Comparison of ENCODE assay signal across 22 cellular contexts in genomic region chr1:151985270-151985669, GRCh38. TPM values are rescaled to one million over a fixed set of nuclear protein-coding genes. Genes with fewer than 3 reads are reported as not detected.
A peak's percentile ranks its signal among the peaks of the same experiment; 100 is the strongest.
DNase-seq lines count a peak whose midpoint lies in the region; ATAC-seq and TF ChIP-seq lines count a peak whose summit lies in the region.
"Had no signal": no experiment of that assay in that cellular context is flagged by ENCODE, and none has a peak within 500 bp of the region (broad histone marks: within the 10 kb centered on the region; RNA-seq: fewer than 3 reads in every experiment).

No MANE protein-coding gene starts in this region.

- H3K4me3 ChIP-seq in Loucy (ENCODE audit: low read length, poor library complexity, severe bottlenecking) (peak overlapping the region; percentile 27), smooth muscle cell (no peak overlapping the region), right atrium auricular region (no peak overlapping the region)
- H3K4me3 ChIP-seq: K562, left ventricle myocardium inferior, neural progenitor cell, sigmoid colon, suprapubic skin, vagina had no signal

- H3K4me1 Mint-ChIP-seq in activated naive CD4-positive, alpha-beta T cell treated with anti-CD3 and anti-CD28 coated beads, Interleukin-2, amount 10 ng/mL, durations not matched to agents 7 days and 5 days, result peaks cover 71% of the 10 kb centered on the region
- peaks cover 54% of the 10 kb centered on the region for H3K4me1 Mint-ChIP-seq in activated T-helper 17 cell treated with anti-CD3 and anti-CD28 coated beads, Interleukin-2, amount 50 U/mL, for 72 hours

- no peak overlapping the region for H2AFZ ChIP-seq in Loucy (ENCODE audit: low read length)
- H2AFZ ChIP-seq in smooth muscle cell (ENCODE audit: low read depth), result no peak overlapping the region
- H2AFZ ChIP-seq: neural progenitor cell had no signal

- CTCF ChIA-PET in activated naive CD4-positive, alpha-beta T cell treated with anti-CD3 and anti-CD28 coated beads, Interleukin-2, amount 10 ng/mL, durations not matched to agents 7 days and 5 days (lab: Charles Lee), result interaction anchor here (0.9 to 6.1 kb wide), 7 partner anchors 8 to 49 kb away, joined by 3 to 46 read pairs (median 4); no protein-coding TSS in a partner anchor

- no peaks in the 10 kb centered on the region for H3K9me2 ChIP-seq in Loucy (replicated peaks; ENCODE audit: low read depth, low read length)

- H3K9me3 ChIP-seq in Loucy (ENCODE audit: insufficient read depth, low read depth, low read length), result no peaks in the 10 kb centered on the region
- H3K9me3 ChIP-seq in smooth muscle cell (replicated peaks; ENCODE audit: low read depth), result no peaks in the 10 kb centered on the region
- H3K9me3 ChIP-seq in right atrium auricular region, result no peaks in the 10 kb centered on the region
- H3K9me3 ChIP-seq: left ventricle myocardium inferior, sigmoid colon, suprapubic skin, vagina had no signal

- ATAC-seq in activated T-helper 17 cell treated with anti-CD3 and anti-CD28 coated beads, Interleukin-2, amount 50 U/mL, for 72 hours (replicated peaks), result no peak
- no peak for ATAC-seq in GM18520 (IDR thresholded peaks at IDR 0.05; ENCODE audit: unreplicated experiment)
- ATAC-seq: foreskin keratinocyte, K562, SK-N-SH treated with all-trans-retinoic acid at 6 μM for 48 hours had no signal

- H3K27ac ChIP-seq in smooth muscle cell (ENCODE audit: low read depth) (peak overlapping the region; percentile 99), right atrium auricular region (no peak overlapping the region)
- H3K27ac ChIP-seq: foreskin keratinocyte, left ventricle myocardium inferior, neural progenitor cell, sigmoid colon, suprapubic skin, vagina had no signal

- H3K4me2 ChIP-seq in Loucy (ENCODE audit: low read depth, low read length, poor library complexity, severe bottlenecking) (peak overlapping the region; percentile 54), smooth muscle cell (no peak overlapping the region)
- H3K4me2 ChIP-seq: neural progenitor cell had no signal

- peaks cover 75% of the 10 kb centered on the region for H3K36me3 Mint-ChIP-seq in activated naive CD4-positive, alpha-beta T cell treated with anti-CD3 and anti-CD28 coated beads, Interleukin-2, amount 10 ng/mL, durations not matched to agents 7 days and 5 days
- H3K36me3 Mint-ChIP-seq in activated T-helper 17 cell treated with anti-CD3 and anti-CD28 coated beads, Interleukin-2, amount 50 U/mL, for 72 hours (ENCODE audit: low read depth), result peaks cover 83% of the 10 kb centered on the region
- H3K36me3 Mint-ChIP-seq: neural progenitor cell had no signal

- no peaks in the 10 kb centered on the region for H3K9me3 Mint-ChIP-seq in activated naive CD4-positive, alpha-beta T cell treated with anti-CD3 and anti-CD28 coated beads, Interleukin-2, amount 10 ng/mL, durations not matched to agents 7 days and 5 days
- H3K9me3 Mint-ChIP-seq in activated T-helper 17 cell treated with anti-CD3 and anti-CD28 coated beads, Interleukin-2, amount 50 U/mL, for 72 hours, result no peaks in the 10 kb centered on the region
- H3K9me3 Mint-ChIP-seq: neural progenitor cell had no signal

- peak overlapping the region; percentile 82 for H3K27ac Mint-ChIP-seq in activated naive CD4-positive, alpha-beta T cell treated with anti-CD3 and anti-CD28 coated beads, Interleukin-2, amount 10 ng/mL, durations not matched to agents 7 days and 5 days
- H3K27ac Mint-ChIP-seq in activated T-helper 17 cell treated with anti-CD3 and anti-CD28 coated beads, Interleukin-2, amount 50 U/mL, for 72 hours, result no peak overlapping the region
- H3K27ac Mint-ChIP-seq: neural progenitor cell had no signal

- 100% methylated on average over 2 of the region's 2 CpGs for WGBS in smooth muscle cell (ENCODE audit: low lambda C conversion rate)

- H3K36me3 ChIP-seq in Loucy (ENCODE audit: insufficient read depth, low read length) (peaks cover 29% of the 10 kb centered on the region; the same call in 1 of the 2 replicates), smooth muscle cell (ENCODE audit: low read depth) (peaks cover 10% of the 10 kb centered on the region), right atrium auricular region (peaks cover 61% of the 10 kb centered on the region)
- H3K36me3 ChIP-seq: neural progenitor cell had no signal

- peaks cover 27% of the 10 kb centered on the region for H3K79me2 ChIP-seq in Loucy (ENCODE audit: insufficient read depth, low read length)
- peaks cover 57% of the 10 kb centered on the region for H3K79me2 ChIP-seq in smooth muscle cell (ENCODE audit: low read depth)

- DNase-seq in activated naive CD4-positive, alpha-beta T cell treated with anti-CD3 and anti-CD28 coated beads, Interleukin-2, amount 10 ng/mL, durations not matched to agents 7 days and 5 days, result no peak
- DNase-seq in activated naive CD4-positive, alpha-beta T cell treated with anti-CD3 and anti-CD28 coated beads, Interleukin-2, amount 50 U/mL, for 16 hours, result no peak
- DNase-seq in smooth muscle cell (lab: John Stamatoyannopoulos, UW; ENCODE audit: unreplicated experiment) (no peak), right atrium auricular region (ENCODE audit: low spot score) (no peak)
- DNase-seq in stimulated activated CD4-positive, alpha-beta T cell treated with anti-CD3 and anti-CD28 coated beads, Interleukin-1b, Interleukin-23, amount 100 ng/mL, for 48 hours, result no peak
- DNase-seq: DMS79, erythroblast, foreskin keratinocyte, HCEC 1CT, left ventricle myocardium inferior, NCI-H146, NCI-H524, sigmoid colon, T-helper 9 cell had no signal

- H3F3A ChIP-seq in Loucy (ENCODE audit: low read depth) (peaks cover 7% of the 10 kb centered on the region; the same call in 1 of the 2 replicates), smooth muscle cell (ENCODE audit: low read depth) (peaks cover 59% of the 10 kb centered on the region)

- TF ChIP-seq CTCF in Loucy (conservative IDR thresholded peaks at IDR 0.05; ENCODE audit: low read length) (no peak), smooth muscle cell (IDR thresholded peaks at IDR 0.05; ENCODE audit: borderline replicate concordance, insufficient read depth, poor library complexity, severe bottlenecking) (no peak), right atrium auricular region (IDR thresholded peaks at IDR 0.05) (no peak)

- H3K27me3 Mint-ChIP-seq in activated naive CD4-positive, alpha-beta T cell treated with anti-CD3 and anti-CD28 coated beads, Interleukin-2, amount 10 ng/mL, durations not matched to agents 7 days and 5 days, result no peaks in the 10 kb centered on the region
- H3K27me3 Mint-ChIP-seq in activated T-helper 17 cell treated with anti-CD3 and anti-CD28 coated beads, Interleukin-2, amount 50 U/mL, for 72 hours, result no peaks in the 10 kb centered on the region

- peaks cover 41% of the 10 kb centered on the region for H3K4me1 ChIP-seq in Loucy (ENCODE audit: insufficient read depth, low read length, poor library complexity, severe bottlenecking)
- peaks cover 11% of the 10 kb centered on the region for H3K4me1 ChIP-seq in smooth muscle cell (ENCODE audit: low read depth)
- H3K4me1 ChIP-seq in right atrium auricular region, result peaks cover 4 to 57% of the 10 kb centered on the region in 2 donors
- H3K4me1 ChIP-seq: neural progenitor cell had no signal

- H4K20me1 ChIP-seq in Loucy (ENCODE audit: insufficient read depth, low read length, poor library complexity, severe bottlenecking), result no peaks in the 10 kb centered on the region
- H4K20me1 ChIP-seq in smooth muscle cell (ENCODE audit: low read depth), result peaks cover 87% of the 10 kb centered on the region

- H3K9ac ChIP-seq in Loucy (ENCODE audit: low read depth, low read length, poor library complexity, severe bottlenecking) (no peak overlapping the region), smooth muscle cell (ENCODE audit: low read depth) (no peak overlapping the region)
- H3K9ac ChIP-seq: neural progenitor cell had no signal

- H3K27me3 ChIP-seq in Loucy (ENCODE audit: insufficient read depth, low read length, poor library complexity, severe bottlenecking) (no peaks in the 10 kb centered on the region), smooth muscle cell (ENCODE audit: low read depth) (no peaks in the 10 kb centered on the region), right atrium auricular region (no peaks in the 10 kb centered on the region)
- H3K27me3 ChIP-seq: foreskin keratinocyte, sigmoid colon, suprapubic skin, vagina had no signal

- H3K4me3 Mint-ChIP-seq in activated naive CD4-positive, alpha-beta T cell treated with anti-CD3 and anti-CD28 coated beads, Interleukin-2, amount 10 ng/mL, durations not matched to agents 7 days and 5 days, result no peak overlapping the region
- peak overlapping the region; percentile 74 for H3K4me3 Mint-ChIP-seq in activated T-helper 17 cell treated with anti-CD3 and anti-CD28 coated beads, Interleukin-2, amount 50 U/mL, for 72 hours
- H3K4me3 Mint-ChIP-seq: neural progenitor cell had no signal

RNA-seq across cellular contexts. Expression of gene S100A10, which starts 8.4 kb away (rescaled TPM):
- 100 to 1,000 TPM; 181 to 377 TPM for total RNA-seq in activated T-helper 17 cell treated with anti-CD3 and anti-CD28 coated beads, Interleukin-2, amount 50 U/mL, for 72 hours
- 339 and 477 TPM in 2 replicates for total RNA-seq in smooth muscle cell
- polyA plus RNA-seq in smooth muscle cell, result 1,351 and 2,073 TPM in 2 replicates
- total RNA-seq in right atrium auricular region, result 100 to 1,000 TPM in 1 of 2 donors, 10 to 100 TPM in 1; 75.2 to 116 TPM

RNA-seq across cellular contexts. Expression of gene S100A11, which starts 51.5 kb away (rescaled TPM):
- 100 to 1,000 TPM; 230 to 302 TPM for total RNA-seq in activated T-helper 17 cell treated with anti-CD3 and anti-CD28 coated beads, Interleukin-2, amount 50 U/mL, for 72 hours
- total RNA-seq in smooth muscle cell (990 and 1,481 TPM in 2 replicates), right atrium auricular region (100 to 1,000 TPM in 1 of 2 donors, 10 to 100 TPM in 1; 59.0 to 172 TPM)
- 2,824 and 4,054 TPM in 2 replicates for polyA plus RNA-seq in smooth muscle cell
